In the genomic region with DNA sequence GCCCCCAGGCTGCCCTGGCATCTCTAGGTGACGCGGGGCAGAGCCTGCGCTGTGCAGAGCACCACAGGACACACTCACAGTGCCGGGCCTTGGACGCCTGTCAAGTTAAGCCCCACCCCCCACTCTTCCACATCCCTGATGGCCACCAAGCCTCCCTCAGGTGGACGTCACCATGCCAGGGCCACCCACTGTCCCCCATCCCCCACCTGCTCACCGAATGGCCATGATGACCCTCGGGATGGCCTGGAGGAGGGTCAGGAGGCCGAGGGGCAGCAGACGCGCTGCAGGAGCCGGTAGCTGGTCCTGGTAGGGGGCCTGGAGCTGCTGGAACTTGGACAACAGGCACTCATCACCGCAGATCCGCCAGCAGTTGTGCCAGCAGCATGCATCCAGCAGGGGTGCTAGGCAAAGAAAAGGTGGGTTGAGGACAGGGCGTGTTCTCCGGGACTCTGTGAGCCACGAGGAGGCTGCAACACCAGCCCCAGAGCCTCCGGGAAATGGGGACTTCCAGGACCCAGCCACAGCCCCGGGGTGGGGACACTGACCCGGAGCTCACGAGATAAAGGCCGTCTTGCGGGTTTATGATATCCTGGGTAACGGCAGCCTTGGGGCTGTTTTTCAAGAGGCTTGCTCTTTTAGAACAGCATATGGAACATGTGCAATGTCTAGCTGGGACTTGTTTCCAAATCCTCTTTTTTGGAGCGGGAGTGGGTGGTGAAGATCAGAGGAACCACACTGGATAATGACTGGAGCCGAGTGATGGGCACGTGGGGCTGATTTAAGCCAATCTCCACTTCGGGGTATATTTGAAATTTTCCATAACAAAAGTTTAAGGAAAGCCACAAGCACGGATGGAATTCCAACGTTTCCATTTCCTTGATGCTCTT, we compare ENCODE assay signal across 11 cellular contexts. TPM values are rescaled to one million over a fixed set of nuclear protein-coding genes. Genes with fewer than 3 reads are reported as not detected.
A peak's percentile ranks its signal among the peaks of the same experiment; 100 is the strongest.
DNase-seq lines count a peak whose midpoint lies in the region; ATAC-seq and TF ChIP-seq lines count a peak whose summit lies in the region.
"Had no signal": no experiment of that assay in that cellular context is flagged by ENCODE, and none has a peak within 500 bp of the region (broad histone marks: within the 10 kb centered on the region; RNA-seq: fewer than 3 reads in every experiment).

No MANE protein-coding gene starts in this region.

- DNase-seq in ELF-1 (ENCODE audit: low read depth, low spot score) (peak; percentile 86), NCI-H1092 treated with DMSO at 0.1 percent for 48 hours (lab: John Stamatoyannopoulos, UW) (peak; percentile 77), erythroblast (lab: John Stamatoyannopoulos, UW) (peak; percentile 83 to 88), posterior vena cava (ENCODE audit: low spot score) (peak; percentile 77), NCI-H2029 treated with DMSO at 0.1 percent for 48 hours (lab: John Stamatoyannopoulos, UW) (no peak)
- DNase-seq: gastrocnemius medialis; NCI-H226; spleen; stimulated activated naive CD4-positive, alpha-beta T cell had no signal

- intact Hi-C loops in posterior vena cava (cut with DNase I) = no loop called here

- TF ChIP-seq POLR2A in erythroblast (IDR thresholded peaks at IDR 0.05; ENCODE audit: low read length) = peak; percentile 26

- ATAC-seq in GM21381 (IDR thresholded peaks at IDR 0.05; ENCODE audit: unreplicated experiment) (no peak), HG03280 (IDR thresholded peaks at IDR 0.05; ENCODE audit: unreplicated experiment) (no peak)
- ATAC-seq: gastrocnemius medialis had no signal

RNA-seq across cellular contexts. Expression of gene C16orf95, which starts 11.4 kb away (rescaled TPM):
- total RNA-seq in posterior vena cava = 1 to 10 TPM; 1.1 to 3.1 TPM
